In the genomic region with DNA sequence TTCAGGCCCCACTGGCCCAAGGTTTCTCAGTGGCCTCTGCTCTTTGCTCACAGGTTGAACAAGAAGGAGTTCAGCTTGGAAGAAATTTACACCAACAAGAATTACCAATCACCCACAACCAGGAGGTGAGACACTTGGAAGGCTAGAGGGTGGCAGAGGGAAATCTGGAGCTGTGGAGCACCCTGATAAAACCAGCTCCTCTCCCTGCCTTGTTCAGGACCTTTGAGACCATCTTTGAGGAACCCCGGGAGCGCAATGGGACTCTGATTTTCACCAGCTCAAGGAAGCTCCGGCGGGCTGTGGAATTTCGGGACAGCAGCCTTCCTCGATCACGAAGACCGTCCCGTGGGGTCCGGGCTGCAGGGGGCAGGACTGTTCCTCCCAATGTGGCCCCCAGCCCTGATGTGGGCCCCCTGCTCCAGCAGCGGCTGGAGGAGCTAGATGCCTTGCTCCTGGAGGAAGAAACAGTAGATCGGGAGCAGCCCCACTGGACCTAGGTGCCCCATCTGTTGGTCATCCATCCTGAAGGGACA, we compare ENCODE assay signal across 1 cellular context.
TF ChIP-seq lines count a peak whose summit lies in the region.

No MANE protein-coding gene starts in this region.

TF ChIP-seq in K562, 482 proteins besides CTCF, POLR2A, EP300 and RAD21:
- TF ChIP-seq, protein P1, sequence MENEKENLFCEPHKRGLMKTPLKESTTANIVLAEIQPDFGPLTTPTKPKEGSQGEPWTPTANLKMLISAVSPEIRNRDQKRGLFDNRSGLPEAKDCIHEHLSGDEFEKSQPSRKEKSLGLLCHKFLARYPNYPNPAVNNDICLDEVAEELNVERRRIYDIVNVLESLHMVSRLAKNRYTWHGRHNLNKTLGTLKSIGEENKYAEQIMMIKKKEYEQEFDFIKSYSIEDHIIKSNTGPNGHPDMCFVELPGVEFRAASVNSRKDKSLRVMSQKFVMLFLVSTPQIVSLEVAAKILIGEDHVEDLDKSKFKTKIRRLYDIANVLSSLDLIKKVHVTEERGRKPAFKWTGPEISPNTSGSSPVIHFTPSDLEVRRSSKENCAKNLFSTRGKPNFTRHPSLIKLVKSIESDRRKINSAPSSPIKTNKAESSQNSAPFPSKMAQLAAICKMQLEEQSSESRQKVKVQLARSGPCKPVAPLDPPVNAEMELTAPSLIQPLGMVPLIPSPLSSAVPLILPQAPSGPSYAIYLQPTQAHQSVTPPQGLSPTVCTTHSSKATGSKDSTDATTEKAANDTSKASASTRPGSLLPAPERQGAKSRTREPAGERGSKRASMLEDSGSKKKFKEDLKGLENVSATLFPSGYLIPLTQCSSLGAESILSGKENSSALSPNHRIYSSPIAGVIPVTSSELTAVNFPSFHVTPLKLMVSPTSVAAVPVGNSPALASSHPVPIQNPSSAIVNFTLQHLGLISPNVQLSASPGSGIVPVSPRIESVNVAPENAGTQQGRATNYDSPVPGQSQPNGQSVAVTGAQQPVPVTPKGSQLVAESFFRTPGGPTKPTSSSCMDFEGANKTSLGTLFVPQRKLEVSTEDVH (IDR thresholded peaks at IDR 0.05; ENCODE audit: low read depth, partially characterized antibody) = no peak
- TF ChIP-seq ZNF239 (CRISPR knock-in tag; IDR thresholded peaks at IDR 0.05) (0 out of 2 replicates have a peak, but pooled peaks have one; percentile 6), RBFOX2 (IDR thresholded peaks at IDR 0.05; ENCODE audit: low read depth, low read length) (peak; percentile 33; the same call in 1 of the 2 replicates)
